Comparison of ENCODE assay signal across 8 cellular contexts in the genomic region with DNA sequence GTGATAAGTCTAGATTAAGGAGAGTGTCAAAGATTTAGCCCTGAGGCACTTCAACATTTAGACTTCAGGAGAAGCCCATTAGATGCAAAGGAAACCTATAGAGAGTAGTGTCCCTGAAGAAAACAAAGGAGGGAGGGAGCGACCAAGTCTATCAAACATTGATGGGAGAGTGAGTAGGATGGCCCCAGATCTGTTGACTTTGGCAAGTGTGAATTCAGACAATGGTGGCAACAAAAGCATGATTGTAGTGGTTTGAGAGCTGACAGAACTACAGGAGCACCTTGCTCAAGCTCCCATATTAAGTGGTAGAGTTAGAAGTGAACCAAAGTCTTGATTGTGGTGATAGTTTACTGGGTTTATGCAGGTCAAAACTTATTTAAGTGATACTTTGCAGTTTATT. TPM values are rescaled to one million over a fixed set of nuclear protein-coding genes. Genes with fewer than 3 reads are reported as not detected.
A peak's percentile ranks its signal among the peaks of the same experiment; 100 is the strongest.
DNase-seq lines count a peak whose midpoint lies in the region; ATAC-seq and TF ChIP-seq lines count a peak whose summit lies in the region.

No MANE protein-coding gene starts in this region.

- POLR2A ChIA-PET in A673 (lab: Charles Lee; ENCODE audit: low non-redundant PET) (interaction anchor here (0.6 to 1.1 kb wide), 2 partner anchors 26 to 28 kb away, joined by 3 to 4 read pairs; no protein-coding TSS in a partner anchor), MCF 10A (lab: Yijun Ruan, JAX) (interaction anchor here (0.5 to 3.3 kb wide), 23 partner anchors 9 to 509 kb away, joined by 3 to 125 read pairs (median 4); a partner anchor contains a TSS)

- intact Hi-C loops in A673 (cut with micrococcal nuclease; ENCODE audit: unreplicated experiment): no loop called here
- intact Hi-C loops in MCF 10A (cut with micrococcal nuclease): no loop called here

- peaks cover 43% of the 10 kb centered on the region for H3K4me1 Mint-ChIP-seq in MCF 10A (ENCODE audit: insufficient read depth, unreplicated experiment)

- H3K36me3 Mint-ChIP-seq in MCF 10A (ENCODE audit: insufficient read depth, unreplicated experiment): peaks cover 25% of the 10 kb centered on the region

- ATAC-seq in HG02678 (IDR thresholded peaks at IDR 0.05; ENCODE audit: unreplicated experiment): no peak

- TF ChIP-seq CTCF in A673 (conservative IDR thresholded peaks at IDR 0.05; ENCODE audit: low read depth, low read length) (no peak), MCF 10A (IDR thresholded peaks at IDR 0.05; ENCODE audit: unreplicated experiment) (no peak)

- H3K4me3 ChIP-seq in A673 (ENCODE audit: low read depth, low read length, poor library complexity, severe bottlenecking) (peak overlapping the region; percentile 65), muscle layer of duodenum (ENCODE audit: low read depth in 1 of 2, low read length in 2 of 2) (peak overlapping the region; percentile 74 to 90)

- peaks cover 32% of the 10 kb centered on the region for H3K4me1 ChIP-seq in A673 (ENCODE audit: insufficient read depth, low read length, poor library complexity, severe bottlenecking)
- H3K4me1 ChIP-seq in muscle layer of duodenum (ENCODE audit: control insufficient read depth in 1 of 2, insufficient read depth in 2 of 2, low read length in 2 of 2): peaks cover 9 to 29% of the 10 kb centered on the region in 2 donors

- CTCF ChIA-PET in A673 (lab: Charles Lee) (no interaction called here), MCF 10A (lab: Yijun Ruan, JAX) (interaction anchor here (0.6 to 1.4 kb wide), 8 partner anchors 13 to 260 kb away, joined by 3 to 6 read pairs (median 4); a partner anchor contains a TSS)

- peak overlapping the region; percentile 92 for H3K4me3 Mint-ChIP-seq in MCF 10A (ENCODE audit: unreplicated experiment)

- no peak overlapping the region for H3K27ac Mint-ChIP-seq in MCF 10A (ENCODE audit: low read depth, unreplicated experiment)

- H3K27me3 ChIP-seq in A673 (replicated peaks; ENCODE audit: insufficient read depth, low read depth, low read length, poor library complexity) (no peaks in the 10 kb centered on the region), muscle layer of duodenum (ENCODE audit: low read depth, low read length) (no peaks in the 10 kb centered on the region)

- H3K36me3 ChIP-seq in A673 (ENCODE audit: insufficient read depth, low read length, poor library complexity, severe bottlenecking) (peaks cover under 1% of the 10 kb centered on the region), muscle layer of duodenum (ENCODE audit: control insufficient read depth in 1 of 2, insufficient read depth in 2 of 2, low read length in 2 of 2) (peaks cover 0 to under 1% of the 10 kb centered on the region in 2 donors)

- H3K27me3 Mint-ChIP-seq in MCF 10A (ENCODE audit: insufficient read depth, unreplicated experiment): no peaks in the 10 kb centered on the region

- DNase-seq in A673 (ENCODE audit: low spot score) (no peak), HT-29 (ENCODE audit: low spot score) (peak; percentile 18), MCF 10A (ENCODE audit: unreplicated experiment) (no peak), anterior cingulate cortex (lab: John Stamatoyannopoulos, UW) (no peak), NCI-H526 (lab: John Stamatoyannopoulos, UW) (no peak), HuH-7 (ENCODE audit: low spot score) (no peak)

- H3K9me3 ChIP-seq in A673 (ENCODE audit: low read depth, low read length, poor library complexity, severe bottlenecking) (no peaks in the 10 kb centered on the region), muscle layer of duodenum (ENCODE audit: control insufficient read depth in 1 of 2, low read length in 2 of 2) (no peaks in the 10 kb centered on the region)

- BruUV-seq in A673 (replicated peaks; lab: Mats Ljungman, UMichigan) (no TSS peak), MCF 10A (replicated peaks; lab: Mats Ljungman, UMichigan) (no TSS peak)

- no peaks in the 10 kb centered on the region for H3K9me3 Mint-ChIP-seq in MCF 10A (ENCODE audit: unreplicated experiment)

- H3K27ac ChIP-seq in A673 (ENCODE audit: low read depth, low read length, poor library complexity, severe bottlenecking): no peak overlapping the region
- peak overlapping the region; percentile 91 for H3K27ac ChIP-seq in muscle layer of duodenum (ENCODE audit: low read length)

RNA-seq across cellular contexts. Expression of a gene that starts 1.0 kb away (rescaled TPM):
- total RNA-seq in A673 (2021): 109 and 119 TPM in 2 replicates
- 57.3 and 73.4 TPM in 2 replicates for total RNA-seq in HT-29 (2014; rRNA removed; shearing (Covaris generic))
- total RNA-seq in MCF 10A (2022): 58.0 and 63.9 TPM in 2 replicates

RNA-seq across cellular contexts. Expression of a gene that starts 13.2 kb away (rescaled TPM):
- total RNA-seq in A673 (2021): 49.9 and 53.0 TPM in 2 replicates
- 5.1 and 7.7 TPM in 2 replicates for total RNA-seq in HT-29 (2014; rRNA removed; shearing (Covaris generic))
- total RNA-seq in MCF 10A (2022): 20.0 and 26.2 TPM in 2 replicates

RNA-seq across cellular contexts. Expression of a gene that starts 14.0 kb away (rescaled TPM):
- total RNA-seq in A673 (2021) (93.2 and 101 TPM in 2 replicates), MCF 10A (2022) (69.1 and 76.8 TPM in 2 replicates)
- 72.9 and 73.4 TPM in 2 replicates for total RNA-seq in HT-29 (2014; rRNA removed; shearing (Covaris generic))

RNA-seq across cellular contexts. Expression of a gene that starts 46.8 kb away (rescaled TPM):
- 121 and 129 TPM in 2 replicates for total RNA-seq in A673 (2021)
- total RNA-seq in HT-29 (2014; rRNA removed; shearing (Covaris generic)): 50.3 and 51.5 TPM in 2 replicates
- 103 and 209 TPM in 2 replicates for total RNA-seq in MCF 10A (2022)

RNA-seq across cellular contexts. Expression of a gene that starts 47.4 kb away (rescaled TPM):
- total RNA-seq in A673 (2021): 70.3 and 70.4 TPM in 2 replicates
- total RNA-seq in HT-29 (2014; rRNA removed; shearing (Covaris generic)): 55.4 and 66.8 TPM in 2 replicates
- 120 and 127 TPM in 2 replicates for total RNA-seq in MCF 10A (2022)
